In the genomic region with DNA sequence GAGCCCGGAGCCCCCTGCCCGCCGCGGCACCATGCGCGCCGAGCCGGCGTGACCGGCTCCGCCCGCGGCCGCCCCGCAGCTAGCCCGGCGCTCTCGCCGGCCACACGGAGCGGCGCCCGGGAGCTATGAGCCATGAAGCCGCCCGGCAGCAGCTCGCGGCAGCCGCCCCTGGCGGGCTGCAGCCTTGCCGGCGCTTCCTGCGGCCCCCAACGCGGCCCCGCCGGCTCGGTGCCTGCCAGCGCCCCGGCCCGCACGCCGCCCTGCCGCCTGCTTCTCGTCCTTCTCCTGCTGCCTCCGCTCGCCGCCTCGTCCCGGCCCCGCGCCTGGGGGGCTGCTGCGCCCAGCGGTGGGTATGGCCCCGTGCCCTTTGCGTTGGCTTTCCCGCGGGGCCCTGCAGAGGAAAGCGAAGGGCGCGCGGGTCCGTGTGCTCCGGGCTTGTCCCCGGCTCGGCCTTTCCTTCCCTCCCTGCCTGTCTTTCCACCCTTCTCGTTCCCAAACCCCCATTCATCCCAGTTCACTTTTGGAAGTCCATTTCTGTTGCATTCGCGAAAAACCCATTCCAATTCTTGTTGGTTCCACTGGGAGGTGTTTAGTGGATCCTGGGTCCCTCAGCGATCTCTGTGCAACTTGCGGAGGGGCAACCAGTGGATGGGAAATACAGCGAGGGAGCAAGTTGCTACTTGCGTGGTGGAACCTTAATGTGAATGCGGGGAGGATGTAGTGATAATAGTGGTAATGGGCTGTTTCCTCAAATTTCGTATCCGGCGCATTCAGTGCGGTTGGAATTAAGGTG, we compare ENCODE assay signal across 8 cellular contexts. TPM values are rescaled to one million over a fixed set of nuclear protein-coding genes. Genes with fewer than 3 reads are reported as not detected.
A peak's percentile ranks its signal among the peaks of the same experiment; 100 is the strongest.
DNase-seq lines count a peak whose midpoint lies in the region; ATAC-seq, FAIRE-seq and TF ChIP-seq lines count a peak whose summit lies in the region.

No MANE protein-coding gene starts in this region.

- H3K9ac ChIP-seq in endothelial cell of umbilical vein (replicated peaks; ENCODE audit: extremely low read depth, insufficient read depth, low read length), result no peak overlapping the region

- H3K27ac Mint-ChIP-seq in T-helper 1 cell treated with Interleukin-12 subunit alpha and Interleukin-12 subunit beta and Interleukin-4 antibody, amounts not matched to agents 30 μg/mL and 1 μg/mL, for 36 hours, result no peak overlapping the region

- H2AFZ ChIP-seq in endothelial cell of umbilical vein (ENCODE audit: low read depth, low read length), result peak overlapping the region; percentile 60

- H4K20me1 ChIP-seq in endothelial cell of umbilical vein (replicated peaks; ENCODE audit: control insufficient read depth, extremely low read depth, insufficient read depth, low read length), result no peaks in the 10 kb centered on the region

- H3K27me3 Mint-ChIP-seq in T-helper 1 cell treated with Interleukin-12 subunit alpha and Interleukin-12 subunit beta and Interleukin-4 antibody, amounts not matched to agents 30 μg/mL and 1 μg/mL, for 36 hours (ENCODE audit: low read depth), result peaks cover 79% of the 10 kb centered on the region

- H3K27me3 ChIP-seq in endothelial cell of umbilical vein (ENCODE audit: control insufficient read depth in 2 of 2, insufficient read depth in 2 of 2, low read length in 2 of 2), result peaks cover 2 to 8% of the 10 kb centered on the region in 2 experiments
- peaks cover 68% of the 10 kb centered on the region for H3K27me3 ChIP-seq in upper lobe of right lung

- H3K27ac ChIP-seq in endothelial cell of umbilical vein (ENCODE audit: insufficient read depth, low read depth, low read length) (no peak overlapping the region), upper lobe of right lung (no peak overlapping the region)

- ATAC-seq in GM18517 (IDR thresholded peaks at IDR 0.05; ENCODE audit: unreplicated experiment) (peak; percentile 43), HG03196 (IDR thresholded peaks at IDR 0.05; ENCODE audit: unreplicated experiment) (peak; percentile 48), mucosa of descending colon (peak; percentile 53), upper lobe of right lung (peak; percentile 48)

- H3K9me3 ChIP-seq in endothelial cell of umbilical vein (replicated peaks; ENCODE audit: control insufficient read depth, insufficient read depth, low read length), result no peaks in the 10 kb centered on the region
- no peaks in the 10 kb centered on the region for H3K9me3 ChIP-seq in mucosa of descending colon
- no peaks in the 10 kb centered on the region for H3K9me3 ChIP-seq in upper lobe of right lung

- TF ChIP-seq CTCF in endothelial cell of umbilical vein (IDR thresholded peaks at IDR 0.05; ENCODE audit: extremely low read depth in 1 of 2, insufficient read depth in 1 of 2, low read depth in 1 of 2, low read length in 2 of 2) (peak in 1 of 2 donors; percentile 4), mucosa of descending colon (IDR thresholded peaks at IDR 0.05) (no peak), upper lobe of right lung (IDR thresholded peaks at IDR 0.05) (no peak)

- DNase-seq in AG20443 (ENCODE audit: low spot score) (peak; percentile 79), endothelial cell of umbilical vein (ENCODE audit: low read depth, low spot score) (peak; percentile 50), mucosa of descending colon (no peak), upper lobe of right lung (no peak), HK-2 (ENCODE audit: unreplicated experiment) (no peak)

- CTCF ChIA-PET in endothelial cell of umbilical vein (lab: Charles Lee), result interaction anchor here (0.8 to 1.6 kb wide), 3 partner anchors 21 to 52 kb away, joined by 5 to 8 read pairs (median 8); no protein-coding TSS in a partner anchor

- no peaks in the 10 kb centered on the region for H3K36me3 ChIP-seq in endothelial cell of umbilical vein (ENCODE audit: control insufficient read depth in 2 of 2, extremely low read depth in 1 of 2, insufficient read depth in 2 of 2, low read length in 2 of 2)
- no peaks in the 10 kb centered on the region for H3K36me3 ChIP-seq in mucosa of descending colon (ENCODE audit: low read depth)
- no peaks in the 10 kb centered on the region for H3K36me3 ChIP-seq in upper lobe of right lung

- no peaks in the 10 kb centered on the region for H3K9me3 Mint-ChIP-seq in T-helper 1 cell treated with Interleukin-12 subunit alpha and Interleukin-12 subunit beta and Interleukin-4 antibody, amounts not matched to agents 30 μg/mL and 1 μg/mL, for 36 hours

- intact Hi-C loops in endothelial cell of umbilical vein (cut with micrococcal nuclease), result loop anchor here (1.0 to 10.0 kb wide), 5 partner anchors 20 to 285 kb away; a partner anchor contains a TSS
- intact Hi-C loops in mucosa of descending colon (cut with DNase I, micrococcal nuclease), result no loop called here
- intact Hi-C loops in upper lobe of right lung (cut with DNase I), result no loop called here

- no peaks in the 10 kb centered on the region for H3K36me3 Mint-ChIP-seq in T-helper 1 cell treated with Interleukin-12 subunit alpha and Interleukin-12 subunit beta and Interleukin-4 antibody, amounts not matched to agents 30 μg/mL and 1 μg/mL, for 36 hours (ENCODE audit: low read depth)

- TF ChIP-seq POLR2A in endothelial cell of umbilical vein (IDR thresholded peaks at IDR 0.05; ENCODE audit: low read depth, low read length), result peak; percentile 10

- H3K9me1 ChIP-seq in endothelial cell of umbilical vein (replicated peaks; ENCODE audit: control insufficient read depth, extremely low read depth, insufficient read depth, low read length), result no peaks in the 10 kb centered on the region

- H3K79me2 ChIP-seq in endothelial cell of umbilical vein (ENCODE audit: control insufficient read depth, insufficient read depth, low read length), result peaks cover 4% of the 10 kb centered on the region

- dilution Hi-C loops in endothelial cell of umbilical vein (cut with MboI; ENCODE audit: extremely low pct_ligation_motif_present, low sequenced_read_pairs), result no loop called here

- H3K4me2 ChIP-seq in endothelial cell of umbilical vein (ENCODE audit: insufficient read depth, low read length), result peak overlapping the region; percentile 68

- BruUV-seq in endothelial cell of umbilical vein (replicated peaks; lab: Mats Ljungman, UMichigan), result TSS peak; percentile 32

- FAIRE-seq in endothelial cell of umbilical vein (lab: Jason Lieb, UNC), result peak; percentile 52

- H3K4me1 ChIP-seq in endothelial cell of umbilical vein (ENCODE audit: control insufficient read depth, extremely low read depth, insufficient read depth, low read length) (peaks cover 9% of the 10 kb centered on the region), mucosa of descending colon (ENCODE audit: low read depth) (peaks cover 5% of the 10 kb centered on the region), upper lobe of right lung (peaks cover 10% of the 10 kb centered on the region)

- peaks cover 7% of the 10 kb centered on the region for H3K4me1 Mint-ChIP-seq in T-helper 1 cell treated with Interleukin-12 subunit alpha and Interleukin-12 subunit beta and Interleukin-4 antibody, amounts not matched to agents 30 μg/mL and 1 μg/mL, for 36 hours (ENCODE audit: low read depth)

- POLR2A ChIA-PET in endothelial cell of umbilical vein (lab: Charles Lee), result no interaction called here

- H3K4me3 Mint-ChIP-seq in T-helper 1 cell treated with Interleukin-12 subunit alpha and Interleukin-12 subunit beta and Interleukin-4 antibody, amounts not matched to agents 30 μg/mL and 1 μg/mL, for 36 hours, result peak overlapping the region; percentile 81

- H3K4me3 ChIP-seq in endothelial cell of umbilical vein (replicated peaks in 1 of 3; ENCODE audit: insufficient read depth in 1 of 3, low read depth in 1 of 3, low read length in 3 of 3) (peak overlapping the region; percentile 40 to 56 (median 55)), mucosa of descending colon (no peak overlapping the region), upper lobe of right lung (peak overlapping the region; percentile 35)

TF ChIP-seq in endothelial cell of umbilical vein, 7 proteins besides CTCF, POLR2A, EP300 and RAD21:
- TF ChIP-seq JUN (IDR thresholded peaks at IDR 0.05; ENCODE audit: borderline replicate concordance, insufficient read depth, insufficient read length, low read depth) (no peak), FOS (IDR thresholded peaks at IDR 0.05; ENCODE audit: borderline replicate concordance, insufficient read depth, low read length) (no peak), EZH2 (IDR thresholded peaks at IDR 0.05; ENCODE audit: borderline replicate concordance, low read depth, low read length, severe bottlenecking) (no peak), POLR2AphosphoS5 (IDR thresholded peaks at IDR 0.05; ENCODE audit: insufficient read depth, low read depth, low read length) (peak; percentile 13)
TF ChIP-seq in endothelial cell of umbilical vein: peak in this region for 1.

RNA-seq across cellular contexts. Expression of a gene that starts 0.6 kb away (rescaled TPM):
- total RNA-seq in endothelial cell of umbilical vein (20.6 and 38.5 TPM in 2 replicates), mucosa of descending colon (1 to 10 TPM; 1.2 to 2.7 (median 1.4) TPM), upper lobe of right lung (2.5 TPM)
- polyA plus RNA-seq in endothelial cell of umbilical vein, result 15.8 and 20.6 TPM in 2 replicates
- polyA plus RNA-seq in endothelial cell of umbilical vein (2011; cell fraction: cytosol; rRNA removed), result 30.9 and 31.9 TPM in 2 replicates
- polyA plus RNA-seq in endothelial cell of umbilical vein (2011; cell fraction: nucleus; rRNA removed), result 19.9 and 23.7 TPM in 2 replicates
- polyA plus RNA-seq in endothelial cell of umbilical vein (2012), result 23.6 and 33.5 TPM in 2 replicates
- polyA minus RNA-seq in endothelial cell of umbilical vein, result 35.4 and 36.0 TPM in 2 replicates
- not detected for polyA minus RNA-seq in endothelial cell of umbilical vein (2011; cell fraction: cytosol; rRNA and poly(A)+ RNA removed)
- 23.1 and 28.1 TPM in 2 replicates for polyA minus RNA-seq in endothelial cell of umbilical vein (2011; cell fraction: nucleus; rRNA and poly(A)+ RNA removed)

Comparison
In these comparisons a context has a peak if more than half of its experiments do, and no peak if none do; other contexts are left out.
1. DNase-seq: peak in AG20443 (single experiment) and endothelial cell of umbilical vein (single experiment); none in mucosa of descending colon (0 of 3), upper lobe of right lung (single experiment) and HK-2 (single experiment).
2. Peak in every context shown above with its lines, with median percentiles within 50 percentile points of each other: ATAC-seq.